In the genomic region with DNA sequence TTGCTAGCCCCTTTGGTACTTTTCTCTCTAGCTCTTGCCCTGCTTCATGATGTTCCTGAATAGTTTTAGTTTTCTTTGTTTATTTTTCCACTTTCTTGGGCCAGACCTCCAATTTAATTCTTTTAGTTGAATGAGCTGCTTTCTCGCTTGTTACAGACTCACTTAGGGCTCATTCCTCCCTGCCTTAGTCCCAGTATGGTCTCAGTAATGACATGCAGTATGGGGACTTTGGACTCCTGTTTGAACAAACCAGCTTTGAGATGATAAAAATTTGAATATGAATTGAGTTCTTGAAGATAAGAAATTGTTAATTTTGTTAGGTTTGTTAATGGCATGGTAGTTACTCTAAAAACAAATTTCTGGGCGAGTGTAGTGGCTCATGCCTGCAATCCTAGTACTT, we compare ENCODE assay signal across 1 cellular context.
TF ChIP-seq lines count a peak whose summit lies in the region.

No MANE protein-coding gene starts in this region.

TF ChIP-seq in A549, 52 proteins besides CTCF, POLR2A, EP300 and RAD21 (continued from another document):
- TF ChIP-seq, protein P1, sequence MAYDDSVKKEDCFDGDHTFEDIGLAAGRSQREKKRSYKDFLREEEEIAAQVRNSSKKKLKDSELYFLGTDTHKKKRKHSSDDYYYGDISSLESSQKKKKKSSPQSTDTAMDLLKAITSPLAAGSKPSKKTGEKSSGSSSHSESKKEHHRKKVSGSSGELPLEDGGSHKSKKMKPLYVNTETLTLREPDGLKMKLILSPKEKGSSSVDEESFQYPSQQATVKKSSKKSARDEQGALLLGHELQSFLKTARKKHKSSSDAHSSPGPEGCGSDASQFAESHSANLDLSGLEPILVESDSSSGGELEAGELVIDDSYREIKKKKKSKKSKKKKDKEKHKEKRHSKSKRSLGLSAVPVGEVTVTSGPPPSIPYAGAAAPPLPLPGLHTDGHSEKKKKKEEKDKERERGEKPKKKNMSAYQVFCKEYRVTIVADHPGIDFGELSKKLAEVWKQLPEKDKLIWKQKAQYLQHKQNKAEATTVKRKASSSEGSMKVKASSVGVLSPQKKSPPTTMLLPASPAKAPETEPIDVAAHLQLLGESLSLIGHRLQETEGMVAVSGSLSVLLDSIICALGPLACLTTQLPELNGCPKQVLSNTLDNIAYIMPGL (CRISPR knock-in tag; IDR thresholded peaks at IDR 0.05; ENCODE audit: borderline replicate concordance), result no peak
- TF ChIP-seq MAZ (IDR thresholded peaks at IDR 0.05; ENCODE audit: borderline replicate concordance, low read depth, low read length), result no peak
- TF ChIP-seq, protein P2, sequence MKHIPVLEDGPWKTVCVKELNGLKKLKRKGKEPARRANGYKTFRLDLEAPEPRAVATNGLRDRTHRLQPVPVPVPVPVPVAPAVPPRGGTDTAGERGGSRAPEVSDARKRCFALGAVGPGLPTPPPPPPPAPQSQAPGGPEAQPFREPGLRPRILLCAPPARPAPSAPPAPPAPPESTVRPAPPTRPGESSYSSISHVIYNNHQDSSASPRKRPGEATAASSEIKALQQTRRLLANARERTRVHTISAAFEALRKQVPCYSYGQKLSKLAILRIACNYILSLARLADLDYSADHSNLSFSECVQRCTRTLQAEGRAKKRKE (CRISPR knock-in tag; IDR thresholded peaks at IDR 0.05; ENCODE audit: low read depth), result no peak
- no peak for TF ChIP-seq HDAC2 (IDR thresholded peaks at IDR 0.05)
- TF ChIP-seq RCOR1 (IDR thresholded peaks at IDR 0.05; ENCODE audit: low read depth, low read length), result no peak
- TF ChIP-seq RARB (CRISPR knock-in tag; IDR thresholded peaks at IDR 0.05), result no peak
- TF ChIP-seq CHD2 (IDR thresholded peaks at IDR 0.05; ENCODE audit: low read length, partially characterized antibody), result no peak
- TF ChIP-seq NPAS2 (CRISPR knock-in tag; IDR thresholded peaks at IDR 0.05; ENCODE audit: borderline replicate concordance), result no peak
- no peak for TF ChIP-seq SREBF2 (IDR thresholded peaks at IDR 0.05)
- TF ChIP-seq KDM1A (IDR thresholded peaks at IDR 0.05; ENCODE audit: low read depth), result no peak
- TF ChIP-seq ZFP36 (IDR thresholded peaks at IDR 0.05; ENCODE audit: borderline replicate concordance, partially characterized antibody), result no peak
- TF ChIP-seq, protein P3, sequence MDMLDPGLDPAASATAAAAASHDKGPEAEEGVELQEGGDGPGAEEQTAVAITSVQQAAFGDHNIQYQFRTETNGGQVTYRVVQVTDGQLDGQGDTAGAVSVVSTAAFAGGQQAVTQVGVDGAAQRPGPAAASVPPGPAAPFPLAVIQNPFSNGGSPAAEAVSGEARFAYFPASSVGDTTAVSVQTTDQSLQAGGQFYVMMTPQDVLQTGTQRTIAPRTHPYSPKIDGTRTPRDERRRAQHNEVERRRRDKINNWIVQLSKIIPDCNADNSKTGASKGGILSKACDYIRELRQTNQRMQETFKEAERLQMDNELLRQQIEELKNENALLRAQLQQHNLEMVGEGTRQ (IDR thresholded peaks at IDR 0.05), result no peak
- TF ChIP-seq ZNF302 (CRISPR knock-in tag; IDR thresholded peaks at IDR 0.05), result no peak
- no peak for TF ChIP-seq RNF2 (IDR thresholded peaks at IDR 0.05; ENCODE audit: borderline replicate concordance, low read depth)
- no peak for TF ChIP-seq CEBPB (IDR thresholded peaks at IDR 0.05)
